26 cellular contexts compared by ENCODE assay signal in genomic region chr6:40320441-40320840, GRCh38.
"Had no signal": no experiment of that assay in that cellular context is flagged by ENCODE, and none has a peak within 500 bp of the region (broad histone marks: within the 10 kb centered on the region; RNA-seq: fewer than 3 reads in every experiment).

No MANE protein-coding gene starts in this region.

- H3K9me3 ChIP-seq: colonic mucosa, esophagus squamous epithelium, gastrocnemius medialis, lower lobe of right lung had no signal

- H3K9me3 Mint-ChIP-seq: dendritic cell treated with granulocyte-macrophage colony-stimulating factor and Interleukin-4, amounts not matched to agents 40 ng/mL and 50 ng/mL, for 4 days had no signal

- H3K4me1 Mint-ChIP-seq: endodermal cell had no signal

- H3K4me1 ChIP-seq: colonic mucosa, lower lobe of right lung had no signal

- H3K27ac ChIP-seq: colonic mucosa, epithelial cell of prostate, esophagus squamous epithelium, gastrocnemius medialis, heart right ventricle, left ventricle myocardium inferior, lower lobe of right lung had no signal

- H3K4me3 Mint-ChIP-seq: dendritic cell treated with granulocyte-macrophage colony-stimulating factor and Interleukin-4, amounts not matched to agents 40 ng/mL and 50 ng/mL, for 4 days; effector memory CD8-positive, alpha-beta T cell; endodermal cell; naive thymus-derived CD4-positive, alpha-beta T cell had no signal

- ATAC-seq: effector memory CD8-positive, alpha-beta T cell; esophagus mucosa; gastrocnemius medialis; heart right ventricle; left cardiac atrium; lower lobe of right lung; naive thymus-derived CD4-positive, alpha-beta T cell had no signal

- H3K27me3 ChIP-seq: colonic mucosa, gastrocnemius medialis had no signal

- H3K27ac Mint-ChIP-seq: dendritic cell treated with granulocyte-macrophage colony-stimulating factor and Interleukin-4, amounts not matched to agents 40 ng/mL and 50 ng/mL, for 4 days; effector memory CD8-positive, alpha-beta T cell; endodermal cell; naive thymus-derived CD4-positive, alpha-beta T cell had no signal

- H3K36me3 ChIP-seq: colonic mucosa, esophagus squamous epithelium, gastrocnemius medialis, heart right ventricle, left ventricle myocardium inferior, lower lobe of right lung had no signal

- DNase-seq: colonic mucosa; cortex of kidney; effector CD8-positive, alpha-beta T cell; effector memory CD8-positive, alpha-beta T cell; endodermal cell; erythroblast; esophagus squamous epithelium; foreskin fibroblast; foreskin melanocyte; gastrocnemius medialis; glutamatergic neuron; head of caudate nucleus; heart right ventricle; hippocampal formation; left cardiac atrium; left ventricle myocardium inferior; lower lobe of right lung; mesenchymal stem cell; midbrain; naive thymus-derived CD4-positive, alpha-beta T cell had no signal

- H3K4me3 ChIP-seq: colonic mucosa, esophagus squamous epithelium, gastrocnemius medialis, heart right ventricle, left ventricle myocardium inferior, lower lobe of right lung had no signal

- FAIRE-seq: endometrium, islet of Langerhans, keratinocyte had no signal
